ENCODE assay signal across 10 cellular contexts in the genomic region with DNA sequence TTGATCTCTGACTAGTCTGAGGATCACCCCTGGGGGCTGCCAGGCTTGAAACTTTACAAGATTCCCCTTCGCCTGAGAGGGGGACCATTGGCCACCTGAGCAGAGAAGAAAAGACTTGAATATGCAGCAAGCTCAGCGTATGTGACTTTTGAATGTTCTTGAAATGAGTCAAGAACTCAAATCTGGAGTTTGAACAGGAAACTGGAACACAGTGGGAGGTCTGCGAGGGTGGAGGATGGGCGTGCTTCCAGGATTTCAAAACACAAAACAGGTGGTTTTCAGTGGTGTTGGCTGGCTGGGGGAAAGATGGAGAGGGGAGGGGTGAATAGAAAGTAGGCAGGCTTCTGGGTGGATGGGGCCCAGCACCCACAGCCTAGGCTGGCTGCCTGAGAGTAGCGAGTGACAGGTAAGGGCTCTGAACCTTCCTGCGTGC.
DNase-seq lines count a peak whose midpoint lies in the region; ATAC-seq lines count a peak whose summit lies in the region.
"Had no signal": no experiment of that assay in that cellular context is flagged by ENCODE, and none has a peak within 500 bp of the region (broad histone marks: within the 10 kb centered on the region; RNA-seq: fewer than 3 reads in every experiment).

No MANE protein-coding gene starts in this region.

- peaks cover 98% of the 10 kb centered on the region for H3K27me3 Mint-ChIP-seq in activated T-cell treated with anti-CD3 and anti-CD28 coated beads, Interleukin-2, amount 50 U/mL, for 24 hours
- H3K27me3 Mint-ChIP-seq in activated naive CD8-positive, alpha-beta T cell treated with anti-CD3 and anti-CD28 coated beads, Interleukin-2, amount 50 U/mL, for 24 hours = peaks cover 91% of the 10 kb centered on the region

- DNase-seq in activated T-cell treated with anti-CD3 and anti-CD28 coated beads, Interleukin-2, amount 50 U/mL, for 24 hours = peak; percentile 43
- no peak for DNase-seq in activated T-cell treated with anti-CD3 and anti-CD28 coated beads, Interleukin-2, amount 50 U/mL, for 1 hour
- DNase-seq in activated naive CD8-positive, alpha-beta T cell treated with anti-CD3 and anti-CD28 coated beads, Interleukin-2, amount 50 U/mL, for 24 hours = no peak
- no peak for DNase-seq in stimulated activated effector memory CD8-positive, alpha-beta T cell treated with anti-CD3 and anti-CD28 coated beads, Interleukin-12 subunit alpha, Interleukin-12 subunit beta, amount 100 ng/mL, for 72 hours (ENCODE audit: low spot score in 2 of 2)
- no peak for DNase-seq in NCI-H446 treated with DMSO at 0.1 percent for 48 hours (lab: John Stamatoyannopoulos, UW)
- DNase-seq: NCI-H82 had no signal

- H3K4me3 Mint-ChIP-seq in activated T-cell treated with anti-CD3 and anti-CD28 coated beads, Interleukin-2, amount 50 U/mL, for 24 hours = no peak overlapping the region
- no peak overlapping the region for H3K4me3 Mint-ChIP-seq in activated naive CD8-positive, alpha-beta T cell treated with anti-CD3 and anti-CD28 coated beads, Interleukin-2, amount 50 U/mL, for 24 hours
- H3K4me3 Mint-ChIP-seq in stimulated activated effector memory CD8-positive, alpha-beta T cell treated with anti-CD3 and anti-CD28 coated beads, Interleukin-12 subunit alpha, Interleukin-12 subunit beta, amount 100 ng/mL, for 72 hours = no peak overlapping the region

- no peak overlapping the region for H3K27ac Mint-ChIP-seq in activated T-cell treated with anti-CD3 and anti-CD28 coated beads, Interleukin-2, amount 50 U/mL, for 24 hours
- H3K27ac Mint-ChIP-seq in activated naive CD8-positive, alpha-beta T cell treated with anti-CD3 and anti-CD28 coated beads, Interleukin-2, amount 50 U/mL, for 24 hours = no peak overlapping the region
- no peak overlapping the region for H3K27ac Mint-ChIP-seq in stimulated activated effector memory CD8-positive, alpha-beta T cell treated with anti-CD3 and anti-CD28 coated beads, Interleukin-12 subunit alpha, Interleukin-12 subunit beta, amount 100 ng/mL, for 72 hours

- peaks cover 13% of the 10 kb centered on the region for H3K9me3 Mint-ChIP-seq in activated T-cell treated with anti-CD3 and anti-CD28 coated beads, Interleukin-2, amount 50 U/mL, for 24 hours
- peaks cover 8% of the 10 kb centered on the region for H3K9me3 Mint-ChIP-seq in activated naive CD8-positive, alpha-beta T cell treated with anti-CD3 and anti-CD28 coated beads, Interleukin-2, amount 50 U/mL, for 24 hours
- peaks cover 8% of the 10 kb centered on the region for H3K9me3 Mint-ChIP-seq in stimulated activated effector memory CD8-positive, alpha-beta T cell treated with anti-CD3 and anti-CD28 coated beads, Interleukin-12 subunit alpha, Interleukin-12 subunit beta, amount 100 ng/mL, for 72 hours

- no peaks in the 10 kb centered on the region for H3K36me3 Mint-ChIP-seq in activated T-cell treated with anti-CD3 and anti-CD28 coated beads, Interleukin-2, amount 50 U/mL, for 24 hours (ENCODE audit: low read depth)
- H3K36me3 Mint-ChIP-seq in activated naive CD8-positive, alpha-beta T cell treated with anti-CD3 and anti-CD28 coated beads, Interleukin-2, amount 50 U/mL, for 24 hours (ENCODE audit: low read depth) = peaks cover 3% of the 10 kb centered on the region
- H3K36me3 Mint-ChIP-seq in stimulated activated effector memory CD8-positive, alpha-beta T cell treated with anti-CD3 and anti-CD28 coated beads, Interleukin-12 subunit alpha, Interleukin-12 subunit beta, amount 100 ng/mL, for 72 hours = no peaks in the 10 kb centered on the region

- ATAC-seq in HG02885 (IDR thresholded peaks at IDR 0.05; ENCODE audit: poor library complexity, unreplicated experiment) = peak; percentile 45
- peak; percentile 50 for ATAC-seq in activated naive CD8-positive, alpha-beta T cell treated with anti-CD3 and anti-CD28 coated beads, Interleukin-2, amount 50 U/mL, for 24 hours
- ATAC-seq in stimulated activated effector memory CD8-positive, alpha-beta T cell treated with anti-CD3 and anti-CD28 coated beads, Interleukin-12 subunit alpha, Interleukin-12 subunit beta, amount 100 ng/mL, for 72 hours = peak; percentile 71
- no peak for ATAC-seq in GM21381 (IDR thresholded peaks at IDR 0.05; ENCODE audit: unreplicated experiment)
- no peak for ATAC-seq in HG03196 (IDR thresholded peaks at IDR 0.05; ENCODE audit: unreplicated experiment)
- ATAC-seq: gastroesophageal sphincter had no signal

- peaks cover 21% of the 10 kb centered on the region for H3K4me1 Mint-ChIP-seq in activated T-cell treated with anti-CD3 and anti-CD28 coated beads, Interleukin-2, amount 50 U/mL, for 24 hours (ENCODE audit: low read depth)
- H3K4me1 Mint-ChIP-seq in activated naive CD8-positive, alpha-beta T cell treated with anti-CD3 and anti-CD28 coated beads, Interleukin-2, amount 50 U/mL, for 24 hours = peaks cover 10% of the 10 kb centered on the region
- H3K4me1 Mint-ChIP-seq in stimulated activated effector memory CD8-positive, alpha-beta T cell treated with anti-CD3 and anti-CD28 coated beads, Interleukin-12 subunit alpha, Interleukin-12 subunit beta, amount 100 ng/mL, for 72 hours = peaks cover 7% of the 10 kb centered on the region

Comparison
In these comparisons a context has a peak if more than half of its experiments do, and no peak if none do; other contexts are left out.
1. ATAC-seq: peak in HG02885 (single experiment), activated naive CD8-positive, alpha-beta T cell treated with anti-CD3 and anti-CD28 coated beads, Interleukin-2, amount 50 U/mL, for 24 hours (single experiment) and stimulated activated effector memory CD8-positive, alpha-beta T cell treated with anti-CD3 and anti-CD28 coated beads, Interleukin-12 subunit alpha, Interleukin-12 subunit beta, amount 100 ng/mL, for 72 hours (single experiment); none in GM21381 (single experiment) and HG03196 (single experiment).